In genomic region chr7:135717686-135718085, GRCh38 we compare ENCODE assay signal across 20 cellular contexts. TPM values are rescaled to one million over a fixed set of nuclear protein-coding genes. Genes with fewer than 3 reads are reported as not detected.
DNase-seq lines count a peak whose midpoint lies in the region; ATAC-seq and TF ChIP-seq lines count a peak whose summit lies in the region.
"Had no signal": no experiment of that assay in that cellular context is flagged by ENCODE, and none has a peak within 500 bp of the region (broad histone marks: within the 10 kb centered on the region; RNA-seq: fewer than 3 reads in every experiment).

No MANE protein-coding gene starts in this region.

- DNase-seq in DMS 273 treated with DMSO at 0.1 percent for 48 hours (lab: John Stamatoyannopoulos, UW) (peak; percentile 82), NCI-H1694 (lab: John Stamatoyannopoulos, UW) (peak; percentile 78), NCI-H69 (lab: John Stamatoyannopoulos, UW) (peak; percentile 83), glutamatergic neuron (no peak), NCI-H146 treated with DMSO at 0.1 percent for 48 hours (lab: John Stamatoyannopoulos, UW; ENCODE audit: unreplicated experiment) (no peak)
- no peak for DNase-seq in central memory CD4-positive, alpha-beta T cell
- DNase-seq: CD4-positive, alpha-beta memory T cell; DMS53; GOT3; NCI-H1417 treated with DMSO at 0.1 percent for 48 hours; NCI-H2029 treated with DMSO at 0.1 percent for 48 hours; NCI-H510A treated with DMSO at 0.1 percent for 48 hours; T-cell had no signal

- no peaks in the 10 kb centered on the region for H3K36me3 Mint-ChIP-seq in glutamatergic neuron (ENCODE audit: unreplicated experiment)
- H3K36me3 Mint-ChIP-seq: CD4-positive, alpha-beta memory T cell; T-cell had no signal

- peaks cover 6% of the 10 kb centered on the region for H3K27me3 Mint-ChIP-seq in glutamatergic neuron (ENCODE audit: unreplicated experiment)

- peaks cover 30% of the 10 kb centered on the region for H3K4me1 Mint-ChIP-seq in glutamatergic neuron (ENCODE audit: low read depth, unreplicated experiment)
- H3K4me1 Mint-ChIP-seq: CD4-positive, alpha-beta memory T cell; T-cell had no signal

- H3K27ac Mint-ChIP-seq in glutamatergic neuron (ENCODE audit: unreplicated experiment), result peak overlapping the region; percentile 62
- H3K27ac Mint-ChIP-seq: CD4-positive, alpha-beta memory T cell; T-cell had no signal

- no peak for TF ChIP-seq CTCF in glutamatergic neuron (IDR thresholded peaks at IDR 0.05; ENCODE audit: partially characterized antibody, unreplicated experiment)

- H3K9me3 Mint-ChIP-seq in glutamatergic neuron (ENCODE audit: unreplicated experiment), result peaks cover 3% of the 10 kb centered on the region
- H3K9me3 Mint-ChIP-seq: CD4-positive, alpha-beta memory T cell; T-cell had no signal

- no peak for ATAC-seq in HG03521 (IDR thresholded peaks at IDR 0.05; ENCODE audit: unreplicated experiment)
- ATAC-seq: A549, HCT116, Right ventricle myocardium inferior, T-cell had no signal

- no peak overlapping the region for H3K4me3 Mint-ChIP-seq in glutamatergic neuron (ENCODE audit: unreplicated experiment)
- H3K4me3 Mint-ChIP-seq: CD4-positive, alpha-beta memory T cell; T-cell had no signal

RNA-seq across cellular contexts. Expression of gene SLC13A4, which starts 10.3 kb away (rescaled TPM):
- not detected for total RNA-seq in glutamatergic neuron (ENCODE audit: unreplicated experiment)
- total RNA-seq: CD4-positive, alpha-beta memory T cell; HT-29; MCF 10A; Peyer's patch; Right ventricle myocardium inferior; T-cell had no signal

RNA-seq across cellular contexts. Expression of gene FAM180A, which starts 30.9 kb away (rescaled TPM):
- total RNA-seq in glutamatergic neuron (ENCODE audit: unreplicated experiment), result not detected
- total RNA-seq: CD4-positive, alpha-beta memory T cell; HT-29; MCF 10A; T-cell had no signal

RNA-seq across cellular contexts. Expression of gene STMP1, which starts 55.4 kb away (rescaled TPM):
- total RNA-seq in glutamatergic neuron (ENCODE audit: unreplicated experiment), result 54.6 TPM

Comparison
In these comparisons a context has a peak if more than half of its experiments do, and no peak if none do; other contexts are left out.
1. DNase-seq: peak in DMS 273 treated with DMSO at 0.1 percent for 48 hours (single experiment), NCI-H1694 (single experiment) and NCI-H69 (single experiment); none in glutamatergic neuron (single experiment), NCI-H146 treated with DMSO at 0.1 percent for 48 hours (single experiment) and central memory CD4-positive, alpha-beta T cell (single experiment).